Comparison of ENCODE assay signal across 19 cellular contexts in the genomic region with DNA sequence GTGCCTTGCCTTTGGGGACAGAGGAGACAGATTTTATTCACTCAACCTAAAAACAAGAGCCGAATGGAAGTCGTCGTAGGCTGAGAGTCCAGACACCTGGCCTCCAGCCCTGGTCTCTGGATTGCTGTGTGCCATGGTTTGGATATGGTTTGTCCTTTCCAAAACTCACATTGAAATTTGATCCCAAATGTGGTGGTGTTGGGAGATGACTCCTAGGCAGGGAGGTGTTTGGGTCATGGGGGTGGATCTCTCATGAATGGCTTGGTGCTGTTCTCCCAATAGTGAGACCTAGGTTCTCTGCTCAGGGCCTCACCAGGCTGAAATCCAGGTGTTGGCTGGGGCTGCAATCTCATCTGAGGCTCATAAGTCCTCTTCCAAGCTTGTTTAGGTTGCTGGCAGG.
DNase-seq lines count a peak whose midpoint lies in the region; ATAC-seq and TF ChIP-seq lines count a peak whose summit lies in the region.
"Had no signal": no experiment of that assay in that cellular context is flagged by ENCODE, and none has a peak within 500 bp of the region (broad histone marks: within the 10 kb centered on the region; RNA-seq: fewer than 3 reads in every experiment).

No MANE protein-coding gene starts in this region.

- CTCF ChIA-PET in activated CD8-positive, alpha-beta memory T cell treated with anti-CD3 and anti-CD28 coated beads, Interleukin-2, amount 10 ng/mL, durations not matched to agents 7 days and 5 days (lab: Charles Lee), result no interaction called here

- peak; percentile 15 for DNase-seq in activated CD8-positive, alpha-beta memory T cell treated with anti-CD3 and anti-CD28 coated beads, Interleukin-2, amount 50 U/mL, for 48 hours
- no peak for DNase-seq in activated CD8-positive, alpha-beta memory T cell treated with anti-CD3 and anti-CD28 coated beads, Interleukin-2, amount 10 ng/mL, durations not matched to agents 7 days and 5 days
- DNase-seq in NCI-H2029 treated with DMSO at 0.1 percent for 48 hours (lab: John Stamatoyannopoulos, UW) (peak; percentile 81), left lobe of liver (ENCODE audit: low spot score) (peak; percentile 55), DMS153 treated with DMSO at 0.1 percent for 48 hours (lab: John Stamatoyannopoulos, UW; ENCODE audit: unreplicated experiment) (no peak)
- DNase-seq: 8988T; ACHN; AML-193; BE2C; Calu3; CD4-positive, alpha-beta memory T cell; COR-L47; DND-41; GOT3; HFFc6 had no signal

- no peak overlapping the region for H3K4me3 Mint-ChIP-seq in activated CD8-positive, alpha-beta memory T cell treated with anti-CD3 and anti-CD28 coated beads, Interleukin-2, amount 10 ng/mL, durations not matched to agents 7 days and 5 days
- H3K4me3 Mint-ChIP-seq: CD4-positive, alpha-beta memory T cell; HFFc6 had no signal

- ATAC-seq in activated CD8-positive, alpha-beta memory T cell treated with anti-CD3 and anti-CD28 coated beads, Interleukin-2, amount 10 ng/mL, durations not matched to agents 7 days and 5 days, result no peak
- ATAC-seq in left lobe of liver (peak; percentile 73), HG03442 (IDR thresholded peaks at IDR 0.05; ENCODE audit: unreplicated experiment) (no peak)
- ATAC-seq: A549 had no signal

- H3K27ac Mint-ChIP-seq in activated CD8-positive, alpha-beta memory T cell treated with anti-CD3 and anti-CD28 coated beads, Interleukin-2, amount 10 ng/mL, durations not matched to agents 7 days and 5 days, result no peak overlapping the region
- H3K27ac Mint-ChIP-seq: CD4-positive, alpha-beta memory T cell; HFFc6 had no signal

- H3K36me3 Mint-ChIP-seq in activated CD8-positive, alpha-beta memory T cell treated with anti-CD3 and anti-CD28 coated beads, Interleukin-2, amount 10 ng/mL, durations not matched to agents 7 days and 5 days, result no peaks in the 10 kb centered on the region
- H3K36me3 Mint-ChIP-seq: CD4-positive, alpha-beta memory T cell had no signal

- peak overlapping the region; percentile 7; the same call in 1 of the 2 replicates for H3K27ac ChIP-seq in C4-2B
- H3K27ac ChIP-seq: A549; BLaER1 treated with 17β-estradiol and CSF1 and Interleukin-3, amounts not matched to agents 10 nM and 100 nM had no signal

- no peaks in the 10 kb centered on the region for H3K4me1 Mint-ChIP-seq in activated CD8-positive, alpha-beta memory T cell treated with anti-CD3 and anti-CD28 coated beads, Interleukin-2, amount 10 ng/mL, durations not matched to agents 7 days and 5 days

- peaks cover 42% of the 10 kb centered on the region for H3K27me3 Mint-ChIP-seq in activated CD8-positive, alpha-beta memory T cell treated with anti-CD3 and anti-CD28 coated beads, Interleukin-2, amount 10 ng/mL, durations not matched to agents 7 days and 5 days

- H3K9me3 Mint-ChIP-seq in activated CD8-positive, alpha-beta memory T cell treated with anti-CD3 and anti-CD28 coated beads, Interleukin-2, amount 10 ng/mL, durations not matched to agents 7 days and 5 days (ENCODE audit: low read depth), result peaks cover 3% of the 10 kb centered on the region

- no peak for TF ChIP-seq CTCF in C4-2B (conservative IDR thresholded peaks at IDR 0.05)

Comparison
In these comparisons a context has a peak if more than half of its experiments do, and no peak if none do; other contexts are left out.
1. DNase-seq: peak in activated CD8-positive, alpha-beta memory T cell treated with anti-CD3 and anti-CD28 coated beads, Interleukin-2, amount 50 U/mL, for 48 hours (single experiment), NCI-H2029 treated with DMSO at 0.1 percent for 48 hours (single experiment) and left lobe of liver (single experiment); none in activated CD8-positive, alpha-beta memory T cell treated with anti-CD3 and anti-CD28 coated beads, Interleukin-2, amount 10 ng/mL, durations not matched to agents 7 days and 5 days (single experiment) and DMS153 treated with DMSO at 0.1 percent for 48 hours (single experiment).